Comparison of ENCODE assay signal across 1 cellular context in genomic region chr20:1075564-1075963, GRCh38.
TF ChIP-seq lines count a peak whose summit lies in the region.

No MANE protein-coding gene starts in this region.

TF ChIP-seq in GM23338, 12 proteins besides CTCF, POLR2A, EP300 and RAD21 (continued from another document):
- no peak for TF ChIP-seq STAT1 (IDR thresholded peaks at IDR 0.05; ENCODE audit: unreplicated experiment)
- no peak for TF ChIP-seq EZH2phosphoT487 (IDR thresholded peaks at IDR 0.05; ENCODE audit: unreplicated experiment)
- no peak for TF ChIP-seq ZNF114 (CRISPR knock-in tag; IDR thresholded peaks at IDR 0.05)
- TF ChIP-seq CREB1 (CRISPR knock-in tag; IDR thresholded peaks at IDR 0.05; ENCODE audit: low read depth), result no peak
- no peak for TF ChIP-seq ZNF462 (CRISPR knock-in tag; IDR thresholded peaks at IDR 0.05)
- TF ChIP-seq REST (IDR thresholded peaks at IDR 0.05; ENCODE audit: unreplicated experiment), result no peak
- no peak for TF ChIP-seq ETS1 (IDR thresholded peaks at IDR 0.05)
- TF ChIP-seq NANOG (IDR thresholded peaks at IDR 0.05; ENCODE audit: borderline replicate concordance), result no peak
- no peak for TF ChIP-seq EZH2 (IDR thresholded peaks at IDR 0.05; ENCODE audit: low read depth, unreplicated experiment)
- TF ChIP-seq ZNF331 (CRISPR knock-in tag; IDR thresholded peaks at IDR 0.05; ENCODE audit: low read depth), result no peak
- no peak for TF ChIP-seq POLR2AphosphoS5 (IDR thresholded peaks at IDR 0.05; ENCODE audit: low read depth)
TF ChIP-seq in GM23338: peak in this region for 0.
